ENCODE assay signal across 15 cellular contexts in the genomic region with DNA sequence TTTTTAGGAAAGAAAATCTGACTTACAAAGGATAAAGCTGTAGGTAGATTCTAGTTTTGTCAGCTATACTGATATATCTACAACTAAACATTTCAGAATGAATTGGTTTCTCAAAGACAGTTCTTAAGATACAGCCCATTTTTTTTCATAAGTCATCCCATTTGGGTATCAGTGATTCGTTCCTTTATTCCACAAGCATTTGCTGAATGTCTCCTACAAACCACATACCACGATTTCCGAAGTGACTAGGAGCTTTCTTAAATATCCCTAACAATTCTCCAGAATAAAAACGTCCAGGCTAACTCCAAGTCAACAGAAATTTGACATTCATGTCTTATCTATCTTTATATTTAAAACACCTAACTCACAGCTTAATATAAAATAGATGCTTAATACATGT. TPM values are rescaled to one million over a fixed set of nuclear protein-coding genes. Genes with fewer than 3 reads are reported as not detected.
A peak's percentile ranks its signal among the peaks of the same experiment; 100 is the strongest.
DNase-seq lines count a peak whose midpoint lies in the region; ATAC-seq and TF ChIP-seq lines count a peak whose summit lies in the region.
"Had no signal": no experiment of that assay in that cellular context is flagged by ENCODE, and none has a peak within 500 bp of the region (broad histone marks: within the 10 kb centered on the region; RNA-seq: fewer than 3 reads in every experiment).

No MANE protein-coding gene starts in this region.

- ATAC-seq in GM18520 (IDR thresholded peaks at IDR 0.05; ENCODE audit: unreplicated experiment) (no peak), GM21576 (IDR thresholded peaks at IDR 0.05; ENCODE audit: unreplicated experiment) (no peak), GM19328 (IDR thresholded peaks at IDR 0.05; ENCODE audit: unreplicated experiment) (no peak)

- TF ChIP-seq CTCF in AG10803 (conservative IDR thresholded peaks at IDR 0.05; ENCODE audit: low read length) (no peak), choroid plexus epithelial cell (conservative IDR thresholded peaks at IDR 0.05; ENCODE audit: low read depth, low read length) (no peak)

- H3K4me3 ChIP-seq in AG10803 (ENCODE audit: low read length) (no peak overlapping the region), choroid plexus epithelial cell (ENCODE audit: low read depth, low read length) (no peak overlapping the region)
- H3K4me3 ChIP-seq: HAP-1 had no signal

- DNase-seq in AG10803 (ENCODE audit: low read depth) (peak; percentile 53), LHCN-M2 (ENCODE audit: low read depth) (peak; percentile 47), choroid plexus epithelial cell (ENCODE audit: low read depth) (peak; percentile 19), renal cortical epithelial cell (ENCODE audit: low read depth) (peak; percentile 10), HT-29 (ENCODE audit: low spot score) (no peak)
- DNase-seq: CD4-positive, alpha-beta T cell; DND-41; NCI-H1436; NCI-H2029 treated with DMSO at 0.1 percent for 48 hours; NCI-H510A treated with DMSO at 0.1 percent for 48 hours; SIG-M5 had no signal

RNA-seq across cellular contexts. Expression of a gene that starts 59.8 kb away (rescaled TPM):
- total RNA-seq in LHCN-M2 (2014; rRNA removed) (37.7 and 46.0 TPM in 2 replicates), renal cortical epithelial cell (58.5 and 143 TPM in 2 replicates)
- 24.2 TPM for polyA plus RNA-seq in LHCN-M2 (2012)
- 38.1 and 39.4 TPM in 2 replicates for total RNA-seq in HT-29 (2014; rRNA removed; shearing (Covaris generic))
